38 cellular contexts compared by ENCODE assay signal in genomic region chr4:68712207-68712606, GRCh38. TPM values are rescaled to one million over a fixed set of nuclear protein-coding genes. Genes with fewer than 3 reads are reported as not detected.
"Had no signal": no experiment of that assay in that cellular context is flagged by ENCODE, and none has a peak within 500 bp of the region (broad histone marks: within the 10 kb centered on the region; RNA-seq: fewer than 3 reads in every experiment).

No MANE protein-coding gene starts in this region.

- H3K27ac ChIP-seq: adrenal gland, ascending aorta, body of pancreas, brain microvascular endothelial cell, breast epithelium, cardiac muscle cell had no signal

- H3K36me3 ChIP-seq: adrenal gland, ascending aorta, brain microvascular endothelial cell, breast epithelium, cardiac muscle cell had no signal

- H3K9me3 ChIP-seq: adrenal gland, ascending aorta, body of pancreas, breast epithelium had no signal

- ATAC-seq: activated naive CD4-positive, alpha-beta T cell treated with anti-CD3 and anti-CD28 coated beads, Interleukin-2, amount 50 U/mL, for 72 hours; activated naive CD8-positive, alpha-beta T cell treated with anti-CD3 and anti-CD28 coated beads, Interleukin-2, amount 50 U/mL, for 24 hours; activated T-cell treated with anti-CD3 and anti-CD28 coated beads, Interleukin-2, amount 50 U/mL, for 4 hours; activated T-cell treated with anti-CD3 and anti-CD28 coated beads, Interleukin-2, amount 50 U/mL, for 72 hours; activated T-helper 17 cell treated with anti-CD3 and anti-CD28 coated beads, Interleukin-2, amount 50 U/mL, for 72 hours; body of pancreas had no signal

- H3K4me1 ChIP-seq: adrenal gland, ascending aorta, breast epithelium had no signal

- H3K27me3 ChIP-seq: adrenal gland, ascending aorta, body of pancreas, brain microvascular endothelial cell, breast epithelium, cardiac muscle cell had no signal

- FAIRE-seq: astrocyte, bronchial epithelial cell had no signal

- H3K4me3 ChIP-seq: adrenal gland, ascending aorta, body of pancreas, breast epithelium, cardiac muscle cell had no signal

- DNase-seq: activated effector memory CD4-positive, alpha-beta T cell treated with anti-CD3 and anti-CD28 coated beads, Interleukin-2, amount 50 U/mL, for 16 hours; activated effector memory CD4-positive, alpha-beta T cell treated with Interleukin-2 at 50 U/mL for 16 hours; activated gamma-delta T cell; activated gamma-delta T cell treated with Interleukin-2 at 50 U/mL for 16 hours; activated naive CD4-positive, alpha-beta T cell; activated naive CD4-positive, alpha-beta T cell treated with anti-CD3 and anti-CD28 coated beads for 36 hours; activated naive CD4-positive, alpha-beta T cell treated with anti-CD3 and anti-CD28 coated beads, Interleukin-2, amount 10 ng/mL, durations not matched to agents 7 days and 5 days; activated naive CD4-positive, alpha-beta T cell treated with anti-CD3 and anti-CD28 coated beads, Interleukin-2, amount 50 U/mL, for 16 hours; activated naive CD4-positive, alpha-beta T cell treated with Interleukin-2 at 50 U/mL for 16 hours; activated naive CD8-positive, alpha-beta T cell treated with anti-CD3 and anti-CD28 coated beads for 36 hours; activated naive CD8-positive, alpha-beta T cell treated with anti-CD3 and anti-CD28 coated beads, Interleukin-2, amount 10 ng/mL, durations not matched to agents 7 days and 5 days; activated naive CD8-positive, alpha-beta T cell treated with anti-CD3 and anti-CD28 coated beads, Interleukin-2, amount 50 U/mL, for 24 hours; activated T-cell treated with anti-CD3 and anti-CD28 coated beads, Interleukin-2, amount 50 U/mL, for 24 hours; activated T-cell treated with anti-CD3 and anti-CD28 coated beads, Interleukin-2, amount 50 U/mL, for 4 hours; activated T-cell treated with anti-CD3 and anti-CD28 coated beads, Interleukin-2, amount 50 U/mL, for 48 hours; activated T-cell treated with anti-CD3 and anti-CD28 coated beads, Interleukin-2, amount 50 U/mL, for 72 hours; adrenal gland; amniotic stem cell; amygdala; anterior cingulate cortex; aorta; body of pancreas; brain microvascular endothelial cell; caudate nucleus; central memory CD4-positive, alpha-beta T cell; cerebellar nuclear complex had no signal

RNA-seq across cellular contexts. Expression of gene UGT2B15, which starts 41.8 kb away (rescaled TPM):
- total RNA-seq: activated naive CD4-positive, alpha-beta T cell treated with anti-CD3 and anti-CD28 coated beads for 36 hours; activated naive CD4-positive, alpha-beta T cell treated with anti-CD3 and anti-CD28 coated beads, Interleukin-2, amount 50 U/mL, for 72 hours; activated naive CD8-positive, alpha-beta T cell treated with anti-CD3 and anti-CD28 coated beads for 36 hours; activated naive CD8-positive, alpha-beta T cell treated with anti-CD3 and anti-CD28 coated beads, Interleukin-2, amount 10 ng/mL, durations not matched to agents 7 days and 5 days; activated T-cell treated with anti-CD3 and anti-CD28 coated beads, Interleukin-2, amount 50 U/mL, for 72 hours; activated T-helper 1 cell treated with anti-CD3 and anti-CD28 coated beads, Interleukin-12 subunit alpha, Interleukin-12 subunit beta, Interleukin-2, Interleukin-4 antibody, amounts not matched to agents 30 ng/mL and 10 ng/mL and 1 ng/mL, durations not matched to agents 14 hours and 24 hours and 36 hours; activated T-helper 17 cell treated with anti-CD3 and anti-CD28 coated beads, Interleukin-2, amount 50 U/mL, for 72 hours; activated T-helper 2 cell treated with anti-CD3 and anti-CD28 coated beads, Interferon-gamma antibody, Interleukin-2, Interleukin-4, amounts not matched to agents 10 μg/mL and 5 μg/mL and 100 μg/mL, durations not matched to agents 14 hours and 24 hours and 36 hours; aorta; astrocyte; bronchial epithelial cell; cardiac muscle cell; cardiac septum; cerebellum; chondrocyte had no signal
- polyA plus RNA-seq: adrenal gland, cardiac muscle cell had no signal
